ENCODE assay signal across 19 cellular contexts in the genomic region with DNA sequence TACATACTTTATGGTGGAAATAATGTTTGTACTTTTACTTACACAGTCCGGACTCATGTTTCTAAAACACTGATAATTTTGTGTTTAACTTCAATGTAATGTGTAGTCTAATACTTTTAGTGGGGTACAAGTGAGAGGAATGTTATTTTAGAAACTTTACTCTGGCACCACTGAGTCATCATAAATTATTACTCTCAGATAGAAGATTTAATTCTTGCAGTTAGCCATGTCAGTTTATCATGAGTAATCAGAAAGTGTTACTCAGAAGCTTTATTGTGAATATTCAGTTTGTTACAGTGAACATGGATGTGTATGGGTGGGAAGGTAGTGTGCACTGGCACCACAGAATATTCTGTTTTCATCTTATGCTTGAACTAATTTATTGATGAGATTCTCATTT. TPM values are rescaled to one million over a fixed set of nuclear protein-coding genes. Genes with fewer than 3 reads are reported as not detected.
A peak's percentile ranks its signal among the peaks of the same experiment; 100 is the strongest.
DNase-seq lines count a peak whose midpoint lies in the region; ATAC-seq and TF ChIP-seq lines count a peak whose summit lies in the region.
"Had no signal": no experiment of that assay in that cellular context is flagged by ENCODE, and none has a peak within 500 bp of the region (broad histone marks: within the 10 kb centered on the region; RNA-seq: fewer than 3 reads in every experiment).

No MANE protein-coding gene starts in this region.

- H3K27me3 Mint-ChIP-seq in immature natural killer cell (ENCODE audit: low read depth in 3 of 3), result no peaks in the 10 kb centered on the region

- H3K36me3 Mint-ChIP-seq in immature natural killer cell, result peaks cover 0 to 3% (median 0%) of the 10 kb centered on the region in 3 donors

- in situ Hi-C loops in ACHN (cut with HindIII; ENCODE audit: low pct_ligation_motif_present, low pct_unique_long_range_greater_than_20kb, low sequenced_read_pairs), result no loop called here

- TF ChIP-seq CTCF in epithelial cell of esophagus (IDR thresholded peaks at IDR 0.05; ENCODE audit: insufficient read depth, low read depth, low read length, missing control alignments) (no peak), omental fat pad (IDR thresholded peaks at IDR 0.05) (no peak)

- DNase-seq in EH (ENCODE audit: low read depth) (peak; percentile 66), RKO (ENCODE audit: low spot score) (peak; percentile 35), epithelial cell of esophagus (ENCODE audit: low read depth) (peak; percentile 50), omental fat pad (ENCODE audit: low spot score) (no peak), ACHN (no peak), DMS 273 treated with DMSO at 0.1 percent for 48 hours (lab: John Stamatoyannopoulos, UW) (no peak), immature natural killer cell (no peak)
- DNase-seq: activated naive CD4-positive, alpha-beta T cell treated with Interleukin-2 at 50 U/mL for 16 hours; Calu3; central memory CD4-positive, alpha-beta T cell; GOT3; Karpas-422; NCI-H146; NCI-H526 treated with DMSO at 0.1 percent for 48 hours; Peyer's patch; stimulated activated naive CD4-positive, alpha-beta T cell; T-helper 1 cell had no signal

- H3K4me3 Mint-ChIP-seq in immature natural killer cell, result no peak overlapping the region

- no peak overlapping the region for H3K27ac Mint-ChIP-seq in immature natural killer cell

- ATAC-seq in omental fat pad (ENCODE audit: low FRiP score), result peak; percentile 66
- no peak for ATAC-seq in GM19351 (IDR thresholded peaks at IDR 0.05; ENCODE audit: unreplicated experiment)

- H3K4me1 Mint-ChIP-seq in immature natural killer cell, result peaks cover 11 to 18% of the 10 kb centered on the region in 2 donors

- no peaks in the 10 kb centered on the region for H3K9me3 Mint-ChIP-seq in immature natural killer cell

- no peak overlapping the region for H3K4me3 ChIP-seq in epithelial cell of esophagus (ENCODE audit: low read length)
- H3K4me3 ChIP-seq: Peyer's patch had no signal

RNA-seq across cellular contexts. Expression of a gene that starts 20.0 kb away (rescaled TPM):
- total RNA-seq in omental fat pad, result 100 to 1,000 TPM in 3 of 4 donors, 10 to 100 TPM in 1; 24.6 to 412 (median 114) TPM
- polyA plus RNA-seq in immature natural killer cell, result under 1 TPM in 1 of 3 donors, not detected in 2; 0.13 TPM
- total RNA-seq: Calu3, lung microvascular endothelial cell had no signal

RNA-seq across cellular contexts. Expression of a gene that starts 39.9 kb away (rescaled TPM):
- total RNA-seq in omental fat pad, result 100 to 1,000 TPM in 1 of 4 donors, 10 to 100 TPM in 3; 10.2 to 122 (median 40.2) TPM
- polyA plus RNA-seq in immature natural killer cell, result under 1 TPM in 1 of 3 donors, not detected in 2; 0.09 TPM
- total RNA-seq: lung microvascular endothelial cell had no signal

RNA-seq across cellular contexts. Expression of a gene that starts 58.6 kb away (rescaled TPM):
- total RNA-seq in omental fat pad, result 1 to 10 TPM; 1.2 to 7.0 (median 5.6) TPM
- 1 to 10 TPM; 4.5 to 9.7 (median 4.7) TPM for polyA plus RNA-seq in immature natural killer cell

RNA-seq across cellular contexts. Expression of a gene that starts 59.2 kb away (rescaled TPM):
- 10 to 100 TPM; 25.2 to 49.1 (median 34.7) TPM for total RNA-seq in omental fat pad
- 10 to 100 TPM in 2 of 3 donors, 1 to 10 TPM in 1; 7.7 to 26.3 (median 10.5) TPM for polyA plus RNA-seq in immature natural killer cell

Comparison
In these comparisons a context has a peak if more than half of its experiments do, and no peak if none do; other contexts are left out.
1. DNase-seq: peak in EH (single experiment), RKO (single experiment) and epithelial cell of esophagus (single experiment); none in omental fat pad (single experiment), ACHN (single experiment), DMS 273 treated with DMSO at 0.1 percent for 48 hours (single experiment) and immature natural killer cell (0 of 3).